Comparison of ENCODE assay signal across 9 cellular contexts in genomic region chr2:119461811-119462210, GRCh38. TPM values are rescaled to one million over a fixed set of nuclear protein-coding genes. Genes with fewer than 3 reads are reported as not detected.
"Had no signal": no experiment of that assay in that cellular context is flagged by ENCODE, and none has a peak within 500 bp of the region (broad histone marks: within the 10 kb centered on the region; RNA-seq: fewer than 3 reads in every experiment).

No MANE protein-coding gene starts in this region.

- H3K4me3 ChIP-seq: GM23248, HAP-1, K562 had no signal

- H2AFZ ChIP-seq: GM23248 had no signal

- H3K4me3 Mint-ChIP-seq: HFFc6 had no signal

- H3K27ac Mint-ChIP-seq: HFFc6 had no signal

- H3K36me3 ChIP-seq: HAP-1 had no signal

- ATAC-seq: HCT116, K562 had no signal

- H3K9me3 Mint-ChIP-seq: HFFc6 had no signal

- H3K9me3 ChIP-seq: HAP-1 had no signal

- H3K4me1 ChIP-seq: HAP-1 had no signal

- DNase-seq: GM23248, GOT3, H7, HFFc6, IMR-90 had no signal

- FAIRE-seq: HTR-8/SVneo, K562 had no signal

- H3K27ac ChIP-seq: GM23248 had no signal

RNA-seq across cellular contexts. Expression of gene TMEM37, which starts 30.2 kb away (rescaled TPM):
- total RNA-seq: GM23248, HFFc6 had no signal
